In the genomic region with DNA sequence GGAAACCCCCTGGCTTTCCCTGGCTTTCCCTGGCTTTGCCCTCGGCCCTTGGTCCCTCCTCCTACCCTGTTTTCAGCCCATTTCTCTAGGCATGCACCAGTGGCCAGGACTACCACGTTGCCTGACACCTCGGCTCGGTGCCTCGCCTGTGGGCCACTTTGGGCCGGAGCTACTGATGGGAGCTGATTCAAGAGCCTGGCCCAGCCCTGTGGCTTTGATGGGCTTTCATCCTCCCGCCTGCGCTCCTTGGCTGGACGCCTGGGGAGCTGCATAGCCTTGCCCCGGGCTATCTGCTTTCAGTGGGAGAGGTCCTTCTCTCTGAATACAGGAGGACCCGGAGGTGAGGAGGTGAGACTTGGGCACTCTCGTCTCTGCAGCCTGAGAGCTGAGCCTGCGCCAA, we compare ENCODE assay signal across 1 cellular context.
TF ChIP-seq lines count a peak whose summit lies in the region.

No MANE protein-coding gene starts in this region.

TF ChIP-seq in H1, 55 proteins besides CTCF, POLR2A, EP300 and RAD21:
- no peak for TF ChIP-seq KDM4A (IDR thresholded peaks at IDR 0.05; ENCODE audit: low read depth, low read length, severe bottlenecking)
- TF ChIP-seq SUZ12 (IDR thresholded peaks at IDR 0.05; ENCODE audit: low read length) = no peak
- TF ChIP-seq SP1 (IDR thresholded peaks at IDR 0.05; ENCODE audit: low read depth, low read length) = no peak
- TF ChIP-seq CTBP2 (IDR thresholded peaks at IDR 0.05; ENCODE audit: borderline replicate concordance, insufficient read depth, insufficient read length, low read length) = peak; percentile 59
